In the genomic region with DNA sequence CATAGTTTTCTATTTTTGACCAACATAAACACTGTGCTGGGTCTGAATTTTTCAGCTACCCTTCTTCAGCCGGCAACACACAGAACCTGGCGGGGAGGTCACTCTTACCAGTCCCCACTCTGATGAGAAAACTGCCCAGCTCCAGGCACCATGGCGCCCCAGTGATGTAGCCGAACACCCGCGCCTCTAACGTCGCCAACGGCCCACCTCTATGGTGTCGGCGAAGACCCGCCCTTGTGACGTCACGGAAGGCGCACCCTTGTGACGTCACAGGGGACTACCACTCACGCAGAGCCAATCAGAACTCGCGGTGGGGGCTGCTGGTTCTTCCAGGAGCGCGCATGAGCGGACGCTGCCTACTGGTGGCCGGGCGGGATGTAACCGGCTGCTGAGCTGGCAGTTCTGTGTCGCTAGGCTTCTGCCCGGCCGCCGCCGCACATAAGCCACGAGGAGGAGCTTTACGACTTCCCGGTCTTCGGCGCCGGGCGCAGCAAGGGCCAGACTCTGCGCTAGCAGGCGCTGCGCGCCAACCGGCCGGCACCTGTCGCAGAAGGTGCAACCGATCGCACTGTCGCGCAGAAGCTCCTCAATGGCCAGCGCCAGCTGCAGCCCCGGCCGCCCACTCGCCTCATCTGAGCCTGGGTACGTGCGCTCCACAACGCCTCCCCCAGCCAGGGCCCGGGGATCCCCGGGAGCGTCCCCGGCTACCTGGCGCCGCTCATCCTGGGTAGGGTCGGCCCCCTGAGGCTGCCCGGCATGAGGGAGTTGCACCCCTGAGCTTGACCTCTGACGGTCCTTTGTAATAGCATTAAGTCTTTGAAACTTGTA, we compare ENCODE assay signal across 8 cellular contexts.
DNase-seq lines count a peak whose midpoint lies in the region; ATAC-seq and TF ChIP-seq lines count a peak whose summit lies in the region.
"Not testable (repeated sequence)": the region's sequence is repeated elsewhere in the genome, so short reads cannot be mapped to it uniquely, and the experiment has no call there.

No MANE protein-coding gene starts in this region.

- DNase-seq in CD14-positive monocyte (ENCODE audit: low spot score) (peak; percentile 100), SJSA1 (ENCODE audit: low read depth in 1 of 2, low spot score in 2 of 2) (peak; percentile 97 to 99), fibroblast of the aortic adventitia (ENCODE audit: low read depth) (peak; percentile 98)
- DNase-seq in activated naive CD4-positive, alpha-beta T cell treated with anti-CD3 and anti-CD28 coated beads, Interleukin-2, amount 50 U/mL, for 16 hours, result peak; percentile 98
- peak; percentile 94 for DNase-seq in stimulated activated CD8-positive, alpha-beta memory T cell treated with anti-CD3 and anti-CD28 coated beads, Interleukin-12 subunit alpha, Interleukin-12 subunit beta, amount 100 ng/mL, for 24 hours (ENCODE audit: extremely low read depth)

- peak overlapping the region; percentile 98 to 100 (median 99) for H3K27ac Mint-ChIP-seq in CD14-positive monocyte

- not testable (repeated sequence) for H3K9me3 Mint-ChIP-seq in CD14-positive monocyte

- H3K4me1 ChIP-seq in SJSA1 (replicated peaks); muscle layer of colon (ENCODE audit: insufficient read depth, low read length): not testable (repeated sequence)

- H3K9ac ChIP-seq in muscle layer of colon (ENCODE audit: low read length), result not testable (repeated sequence)

- ATAC-seq in GM19324 (IDR thresholded peaks at IDR 0.05; ENCODE audit: low FRiP score, unreplicated experiment) (peak; percentile 100), HG03135 (IDR thresholded peaks at IDR 0.05; ENCODE audit: unreplicated experiment) (peak; percentile 100)

- not testable (repeated sequence) for H3K27me3 ChIP-seq in SJSA1 (replicated peaks); muscle layer of colon (ENCODE audit: control insufficient read depth in 1 of 2, insufficient read depth in 2 of 2, low read length in 2 of 2)

- H3K36me3 Mint-ChIP-seq in CD14-positive monocyte, result not testable (repeated sequence)

- H3K36me3 ChIP-seq in SJSA1; muscle layer of colon (ENCODE audit: insufficient read depth, low read length): not testable (repeated sequence)

- H3K27ac ChIP-seq in SJSA1 (peak overlapping the region; percentile 89), muscle layer of colon (ENCODE audit: low read depth, low read length) (peak overlapping the region; percentile 78)

- H3K27me3 Mint-ChIP-seq in CD14-positive monocyte (ENCODE audit: low read depth in 3 of 3), result not testable (repeated sequence)

- H3K4me1 Mint-ChIP-seq in CD14-positive monocyte, result not testable (repeated sequence)

- TF ChIP-seq CTCF in CD14-positive monocyte (IDR thresholded peaks at IDR 0.05), result peak; percentile 37
- TF ChIP-seq CTCF in fibroblast of the aortic adventitia (IDR thresholded peaks at IDR 0.05; ENCODE audit: insufficient read depth, low read length), result peak; percentile 10

- peak overlapping the region; percentile 89 to 97 for H3K4me3 Mint-ChIP-seq in CD14-positive monocyte

- H3K4me3 ChIP-seq in SJSA1 (peak overlapping the region; percentile 47), fibroblast of the aortic adventitia (ENCODE audit: low read depth, low read length) (peak overlapping the region; percentile 75), muscle layer of colon (ENCODE audit: low read depth in 1 of 2, low read length in 2 of 2) (peak overlapping the region; percentile 38 to 43)

- intact Hi-C loops in CD14-positive monocyte (cut with micrococcal nuclease), result not testable (repeated sequence)

- H3K9me3 ChIP-seq in SJSA1 (replicated peaks); muscle layer of colon (ENCODE audit: low read length): not testable (repeated sequence)

Comparison
In these comparisons a context has a peak if more than half of its experiments do, and no peak if none do; other contexts are left out.
1. Peak in every context shown above with its lines: DNase-seq, ATAC-seq, H3K4me3 ChIP-seq and H3K27ac ChIP-seq.